ENCODE assay signal across 8 cellular contexts in genomic region chr20:26009402-26010223, GRCh38.
DNase-seq lines count a peak whose midpoint lies in the region; ATAC-seq, FAIRE-seq and TF ChIP-seq lines count a peak whose summit lies in the region.
"Not testable (repeated sequence)": the region's sequence is repeated elsewhere in the genome, so short reads cannot be mapped to it uniquely, and the experiment has no call there.

No MANE protein-coding gene starts in this region.

- H3K27me3 Mint-ChIP-seq in WTC11 (ENCODE audit: low read depth): not testable (repeated sequence)

- peak overlapping the region; percentile 52; the same call in 1 of the 2 replicates for H3K27ac ChIP-seq in ACC112 (ENCODE audit: low read depth, low read length)

- peak overlapping the region; percentile 83 for H3K4me3 Mint-ChIP-seq in WTC11

- H3K79me2 ChIP-seq in ACC112 (ENCODE audit: control insufficient read depth, insufficient read depth, low read length, unreplicated experiment): not testable (repeated sequence)

- CTCF ChIA-PET in WTC11 (lab: Charles Lee): not testable (repeated sequence)

- not testable (repeated sequence) for H2AFZ ChIP-seq in ACC112 (ENCODE audit: low read length, unreplicated experiment)

- H3K36me3 Mint-ChIP-seq in WTC11: not testable (repeated sequence)

- H3K27me3 ChIP-seq in ACC112 (ENCODE audit: insufficient read depth, low read length): not testable (repeated sequence)

- H3K4me1 Mint-ChIP-seq in WTC11: not testable (repeated sequence)

- H3K4me3 ChIP-seq in ACC112 (ENCODE audit: low read depth, low read length) (peak overlapping the region; percentile 76), foreskin fibroblast (ENCODE audit: low read depth in 1 of 2, low read length in 2 of 2) (peak overlapping the region; percentile 68 to 86)

- DNase-seq in GM18507 (ENCODE audit: extremely low spot score, insufficient read length, low read depth) (peak; percentile 11), NCI-H2029 treated with DMSO at 0.1 percent for 48 hours (lab: John Stamatoyannopoulos, UW) (peak; percentile 71), WTC11 (ENCODE audit: low spot score) (peak; percentile 66), anterior cingulate cortex (lab: John Stamatoyannopoulos, UW) (peak in 57 of 58 donors; percentile 7 to 90 (median 73)), foreskin fibroblast (peak; percentile 47 to 95), midbrain (lab: John Stamatoyannopoulos, UW) (peak; percentile 86)
- peak; percentile 47 to 56 for DNase-seq in stimulated activated CD4-positive, alpha-beta T cell treated with anti-CD3 and anti-CD28 coated beads, Interleukin-15, amount 100 ng/mL, for 48 hours (ENCODE audit: low read depth in 2 of 2)

- H3K4me1 ChIP-seq in ACC112 (ENCODE audit: control insufficient read depth, insufficient read depth, low read length, unreplicated experiment): not testable (repeated sequence)

- not testable (repeated sequence) for H3K36me3 ChIP-seq in ACC112 (ENCODE audit: insufficient read depth, low read length)

- not testable (repeated sequence) for ATAC-seq in WTC11

- peak overlapping the region; percentile 94 for H3K27ac Mint-ChIP-seq in WTC11

- TF ChIP-seq CTCF in WTC11 (IDR thresholded peaks at IDR 0.05); foreskin fibroblast (IDR thresholded peaks at IDR 0.05; ENCODE audit: low read depth, low read length): not testable (repeated sequence)

- FAIRE-seq in GM18507 (lab: Jason Lieb, UNC): peak; percentile 61

- H3K9me3 Mint-ChIP-seq in WTC11: not testable (repeated sequence)

- POLR2A ChIA-PET in WTC11 (lab: Charles Lee): not testable (repeated sequence)

TF ChIP-seq in WTC11, 78 proteins besides CTCF, POLR2A, EP300 and RAD21:
- TF ChIP-seq GABPB1 (CRISPR knock-in tag; IDR thresholded peaks at IDR 0.05): peak; percentile 45; the same call in 1 of the 2 replicates

Comparison
In these comparisons a context has a peak if more than half of its experiments do, and no peak if none do; other contexts are left out.
1. DNase-seq: peak in every context shown above with its lines; median percentile 86 in midbrain; 73 in anterior cingulate cortex; 71 in NCI-H2029 treated with DMSO at 0.1 percent for 48 hours; 71 in foreskin fibroblast; 66 in WTC11; 52 in stimulated activated CD4-positive, alpha-beta T cell treated with anti-CD3 and anti-CD28 coated beads, Interleukin-15, amount 100 ng/mL, for 48 hours; 11 in GM18507.